2 cellular contexts compared by ENCODE assay signal in the genomic region with DNA sequence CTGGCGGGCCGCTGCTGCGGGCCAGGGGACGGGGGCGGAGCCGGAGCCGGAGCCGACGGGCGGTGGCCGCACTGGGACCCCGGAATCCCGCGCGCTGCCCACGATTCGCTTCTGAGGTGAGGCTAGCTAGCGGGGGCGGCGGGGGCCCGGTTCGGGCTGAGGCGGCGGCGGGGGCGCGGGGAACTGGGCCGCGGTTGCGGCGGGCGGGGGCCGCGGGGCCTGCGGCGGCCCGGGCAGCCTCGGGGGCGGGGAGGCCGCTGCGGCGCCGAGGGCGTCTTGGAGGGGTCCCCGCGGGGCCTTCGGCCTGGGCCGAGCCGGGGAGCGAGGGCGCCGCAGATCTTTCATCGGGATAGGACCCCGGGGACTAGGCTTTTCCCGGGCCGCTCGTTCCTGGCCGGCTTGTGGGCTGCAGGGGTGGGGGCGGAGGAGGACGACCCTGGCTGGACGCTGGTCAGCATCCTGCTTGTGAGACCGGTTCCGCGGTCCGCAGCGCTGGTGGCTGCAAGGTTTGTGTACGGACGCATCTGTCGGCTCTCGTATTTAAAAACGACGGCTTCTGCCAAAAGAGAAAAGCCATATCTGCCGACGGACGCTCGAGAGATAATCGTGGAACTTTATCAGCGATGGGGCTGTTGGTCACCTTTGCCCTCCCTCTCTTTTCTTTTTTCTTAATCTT.
A peak's percentile ranks its signal among the peaks of the same experiment; 100 is the strongest.
TF ChIP-seq lines count a peak whose summit lies in the region.

No MANE protein-coding gene starts in this region.

TF ChIP-seq in GM23338, 12 proteins besides CTCF, POLR2A, EP300 and RAD21:
- TF ChIP-seq, protein P1, sequence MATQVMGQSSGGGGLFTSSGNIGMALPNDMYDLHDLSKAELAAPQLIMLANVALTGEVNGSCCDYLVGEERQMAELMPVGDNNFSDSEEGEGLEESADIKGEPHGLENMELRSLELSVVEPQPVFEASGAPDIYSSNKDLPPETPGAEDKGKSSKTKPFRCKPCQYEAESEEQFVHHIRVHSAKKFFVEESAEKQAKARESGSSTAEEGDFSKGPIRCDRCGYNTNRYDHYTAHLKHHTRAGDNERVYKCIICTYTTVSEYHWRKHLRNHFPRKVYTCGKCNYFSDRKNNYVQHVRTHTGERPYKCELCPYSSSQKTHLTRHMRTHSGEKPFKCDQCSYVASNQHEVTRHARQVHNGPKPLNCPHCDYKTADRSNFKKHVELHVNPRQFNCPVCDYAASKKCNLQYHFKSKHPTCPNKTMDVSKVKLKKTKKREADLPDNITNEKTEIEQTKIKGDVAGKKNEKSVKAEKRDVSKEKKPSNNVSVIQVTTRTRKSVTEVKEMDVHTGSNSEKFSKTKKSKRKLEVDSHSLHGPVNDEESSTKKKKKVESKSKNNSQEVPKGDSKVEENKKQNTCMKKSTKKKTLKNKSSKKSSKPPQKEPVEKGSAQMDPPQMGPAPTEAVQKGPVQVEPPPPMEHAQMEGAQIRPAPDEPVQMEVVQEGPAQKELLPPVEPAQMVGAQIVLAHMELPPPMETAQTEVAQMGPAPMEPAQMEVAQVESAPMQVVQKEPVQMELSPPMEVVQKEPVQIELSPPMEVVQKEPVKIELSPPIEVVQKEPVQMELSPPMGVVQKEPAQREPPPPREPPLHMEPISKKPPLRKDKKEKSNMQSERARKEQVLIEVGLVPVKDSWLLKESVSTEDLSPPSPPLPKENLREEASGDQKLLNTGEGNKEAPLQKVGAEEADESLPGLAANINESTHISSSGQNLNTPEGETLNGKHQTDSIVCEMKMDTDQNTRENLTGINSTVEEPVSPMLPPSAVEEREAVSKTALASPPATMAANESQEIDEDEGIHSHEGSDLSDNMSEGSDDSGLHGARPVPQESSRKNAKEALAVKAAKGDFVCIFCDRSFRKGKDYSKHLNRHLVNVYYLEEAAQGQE (IDR thresholded peaks at IDR 0.05; ENCODE audit: unreplicated experiment), result no peak
- TF ChIP-seq POLR2AphosphoS5 (IDR thresholded peaks at IDR 0.05; ENCODE audit: low read depth), result 0 out of 2 replicates have a peak, but pooled peaks have one; percentile 10

TF ChIP-seq in liver, 16 proteins besides CTCF, POLR2A, EP300 and RAD21 (continued from another document):
- TF ChIP-seq, protein P1 (IDR thresholded peaks at IDR 0.05), result no peak
- TF ChIP-seq SP1 (IDR thresholded peaks at IDR 0.05), result no peak
- no peak for TF ChIP-seq TAF1 (conservative IDR thresholded peaks at IDR 0.05)
- TF ChIP-seq RXRA (IDR thresholded peaks at IDR 0.05), result no peak
